ENCODE assay signal across 9 cellular contexts in the genomic region with DNA sequence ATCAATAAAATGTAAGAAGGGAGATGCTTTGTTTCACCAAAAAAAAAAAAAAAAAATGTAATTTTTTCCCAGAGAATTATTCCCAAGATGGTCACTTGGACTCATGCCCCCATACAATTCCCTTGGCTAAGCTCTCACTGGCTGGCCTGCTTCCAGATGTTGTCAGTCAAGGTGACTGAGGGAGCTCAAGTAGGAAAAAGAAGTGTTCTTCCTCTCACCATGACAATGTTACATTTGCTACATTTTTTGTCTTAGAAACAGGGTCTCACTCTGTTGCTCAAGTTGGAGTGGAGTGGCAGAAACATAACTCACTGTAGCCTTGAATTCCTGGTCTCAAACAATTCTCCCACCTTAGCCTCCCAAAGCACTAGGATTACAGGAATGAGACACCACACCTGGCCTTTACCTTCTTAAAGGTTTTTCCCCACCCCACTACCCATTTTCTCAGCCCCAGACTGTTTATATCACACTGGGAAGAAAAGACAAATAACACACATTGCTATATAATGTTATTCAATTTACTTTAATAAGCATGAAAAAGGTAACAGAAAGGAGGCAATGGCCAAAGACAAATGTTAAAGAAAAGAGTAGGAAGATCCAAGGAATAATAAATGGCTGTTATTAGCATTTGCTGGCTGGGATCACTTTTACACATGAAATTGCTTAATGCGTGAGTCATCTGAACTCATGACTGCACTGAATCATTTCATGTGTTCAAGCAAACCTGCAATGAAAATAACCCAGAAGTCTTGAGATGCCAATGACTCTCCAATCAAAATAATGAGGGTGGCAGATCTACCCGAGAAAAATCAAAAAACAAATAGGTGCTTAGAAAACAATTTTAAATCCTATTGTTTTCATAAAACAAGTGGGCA. TPM values are rescaled to one million over a fixed set of nuclear protein-coding genes. Genes with fewer than 3 reads are reported as not detected.
DNase-seq lines count a peak whose midpoint lies in the region; ATAC-seq, FAIRE-seq and TF ChIP-seq lines count a peak whose summit lies in the region.
"Had no signal": no experiment of that assay in that cellular context is flagged by ENCODE, and none has a peak within 500 bp of the region (broad histone marks: within the 10 kb centered on the region; RNA-seq: fewer than 3 reads in every experiment).

No MANE protein-coding gene starts in this region.

- intact Hi-C loops in endothelial cell of umbilical vein (cut with micrococcal nuclease), result loop anchor here (2.0 kb wide), 2 partner anchors 16 to 46 kb away; no protein-coding TSS in a partner anchor
- intact Hi-C loops in naive thymus-derived CD4-positive, alpha-beta T cell (cut with micrococcal nuclease), result no loop called here

- H3K36me3 ChIP-seq in endothelial cell of umbilical vein (ENCODE audit: control insufficient read depth in 2 of 2, extremely low read depth in 1 of 2, insufficient read depth in 2 of 2, low read length in 2 of 2), result no peaks in the 10 kb centered on the region
- no peaks in the 10 kb centered on the region for H3K36me3 ChIP-seq in naive thymus-derived CD4-positive, alpha-beta T cell (ENCODE audit: control insufficient read depth in 2 of 3, insufficient read depth in 3 of 3, low read length in 3 of 3)

- no peaks in the 10 kb centered on the region for H3K9me3 ChIP-seq in endothelial cell of umbilical vein (replicated peaks; ENCODE audit: control insufficient read depth, insufficient read depth, low read length)
- no peaks in the 10 kb centered on the region for H3K9me3 ChIP-seq in naive thymus-derived CD4-positive, alpha-beta T cell (ENCODE audit: control insufficient read depth in 2 of 3, low read length in 3 of 3)

- peaks cover 4 to 38% (median 13%) of the 10 kb centered on the region in 7 donors for H3K4me1 Mint-ChIP-seq in naive thymus-derived CD4-positive, alpha-beta T cell

- TF ChIP-seq CTCF in AG10803 (conservative IDR thresholded peaks at IDR 0.05; ENCODE audit: low read length) (no peak), endothelial cell of umbilical vein (IDR thresholded peaks at IDR 0.05; ENCODE audit: extremely low read depth in 1 of 2, insufficient read depth in 1 of 2, low read depth in 1 of 2, low read length in 2 of 2) (no peak)

- FAIRE-seq in endothelial cell of umbilical vein (lab: Jason Lieb, UNC), result peak; percentile 91
- FAIRE-seq: GM12892 had no signal

- peak overlapping the region; percentile 93 for H3K27ac ChIP-seq in endothelial cell of umbilical vein (ENCODE audit: insufficient read depth, low read depth, low read length)
- H3K27ac ChIP-seq in naive thymus-derived CD4-positive, alpha-beta T cell (ENCODE audit: low read depth, low read length), result no peak overlapping the region

- H2AFZ ChIP-seq in endothelial cell of umbilical vein (ENCODE audit: low read depth, low read length), result peak overlapping the region; percentile 11

- peaks cover 0 to 5% (median 0%) of the 10 kb centered on the region in 11 donors for H3K9me3 Mint-ChIP-seq in naive thymus-derived CD4-positive, alpha-beta T cell

- H3K4me3 ChIP-seq in AG10803 (ENCODE audit: low read length), result no peak overlapping the region
- H3K4me3 ChIP-seq in endothelial cell of umbilical vein (replicated peaks in 1 of 3; ENCODE audit: insufficient read depth in 1 of 3, low read depth in 1 of 3, low read length in 3 of 3), result no peak overlapping the region
- no peak overlapping the region for H3K4me3 ChIP-seq in naive thymus-derived CD4-positive, alpha-beta T cell (ENCODE audit: low read length)

- TSS peak; percentile 67 for BruUV-seq in endothelial cell of umbilical vein (replicated peaks; lab: Mats Ljungman, UMichigan)

- peak overlapping the region; percentile 12 for H3K9ac ChIP-seq in endothelial cell of umbilical vein (replicated peaks; ENCODE audit: extremely low read depth, insufficient read depth, low read length)

- POLR2A ChIA-PET in endothelial cell of umbilical vein (lab: Charles Lee), result no interaction called here
- POLR2A ChIA-PET in naive thymus-derived CD4-positive, alpha-beta T cell (lab: Charles Lee), result interaction anchor here (0.5 kb wide), 1 partner anchor 711 kb away, joined by 4 read pairs; no protein-coding TSS in a partner anchor

- H3K36me3 Mint-ChIP-seq in naive thymus-derived CD4-positive, alpha-beta T cell, result peaks cover under 1 to 20% (median 15%) of the 10 kb centered on the region in 5 donors

- no peaks in the 10 kb centered on the region for H3K9me1 ChIP-seq in endothelial cell of umbilical vein (replicated peaks; ENCODE audit: control insufficient read depth, extremely low read depth, insufficient read depth, low read length)

- TF ChIP-seq POLR2A in endothelial cell of umbilical vein (IDR thresholded peaks at IDR 0.05; ENCODE audit: low read depth, low read length), result no peak

- no peak overlapping the region for H3K4me3 Mint-ChIP-seq in naive thymus-derived CD4-positive, alpha-beta T cell

- H3K27me3 Mint-ChIP-seq in naive thymus-derived CD4-positive, alpha-beta T cell, result no peaks in the 10 kb centered on the region

- dilution Hi-C loops in endothelial cell of umbilical vein (cut with MboI; ENCODE audit: extremely low pct_ligation_motif_present, low sequenced_read_pairs), result no loop called here

- peak overlapping the region in 1 of 9 donors; percentile 25 for H3K27ac Mint-ChIP-seq in naive thymus-derived CD4-positive, alpha-beta T cell

- peaks cover 16% of the 10 kb centered on the region for H3K4me1 ChIP-seq in endothelial cell of umbilical vein (ENCODE audit: control insufficient read depth, extremely low read depth, insufficient read depth, low read length)
- no peaks in the 10 kb centered on the region for H3K4me1 ChIP-seq in naive thymus-derived CD4-positive, alpha-beta T cell (ENCODE audit: control insufficient read depth in 2 of 2, insufficient read depth in 2 of 2, low read length in 2 of 2)

- ATAC-seq in naive thymus-derived CD4-positive, alpha-beta T cell, result peak; percentile 36
- ATAC-seq in GM18502 (IDR thresholded peaks at IDR 0.05; ENCODE audit: poor library complexity, unreplicated experiment), result no peak
- ATAC-seq in HG02763 (IDR thresholded peaks at IDR 0.05; ENCODE audit: unreplicated experiment), result no peak

- peaks cover 9% of the 10 kb centered on the region for H3K79me2 ChIP-seq in endothelial cell of umbilical vein (ENCODE audit: control insufficient read depth, insufficient read depth, low read length)

- no peaks in the 10 kb centered on the region for H4K20me1 ChIP-seq in endothelial cell of umbilical vein (replicated peaks; ENCODE audit: control insufficient read depth, extremely low read depth, insufficient read depth, low read length)

- no peaks in the 10 kb centered on the region for H3K27me3 ChIP-seq in endothelial cell of umbilical vein (ENCODE audit: control insufficient read depth in 2 of 2, insufficient read depth in 2 of 2, low read length in 2 of 2)
- no peaks in the 10 kb centered on the region for H3K27me3 ChIP-seq in naive thymus-derived CD4-positive, alpha-beta T cell (ENCODE audit: control insufficient read depth in 2 of 2, insufficient read depth in 2 of 2, low read length in 2 of 2)

- CTCF ChIA-PET in endothelial cell of umbilical vein (lab: Charles Lee), result no interaction called here
- CTCF ChIA-PET in naive thymus-derived CD4-positive, alpha-beta T cell (lab: Charles Lee), result interaction anchor here (0.5 to 0.6 kb wide), 2 partner anchors 12 to 70 kb away, joined by 3 to 5 read pairs; no protein-coding TSS in a partner anchor

- H3K4me2 ChIP-seq in endothelial cell of umbilical vein (ENCODE audit: insufficient read depth, low read length), result peak overlapping the region; percentile 55

- peak; percentile 90 for DNase-seq in AG10803 (ENCODE audit: low read depth)
- peak; percentile 28 for DNase-seq in MV-4-11 (lab: John Stamatoyannopoulos, UW)
- peak; percentile 92 for DNase-seq in endothelial cell of umbilical vein (ENCODE audit: low read depth, low spot score)
- DNase-seq in naive thymus-derived CD4-positive, alpha-beta T cell, result no peak
- no peak for DNase-seq in NCI-H748 treated with DMSO at 0.1 percent for 48 hours (lab: John Stamatoyannopoulos, UW)
- no peak for DNase-seq in NCI-H2081 (lab: John Stamatoyannopoulos, UW)

TF ChIP-seq in endothelial cell of umbilical vein, 7 proteins besides CTCF, POLR2A, EP300 and RAD21:
- TF ChIP-seq, protein P1, sequence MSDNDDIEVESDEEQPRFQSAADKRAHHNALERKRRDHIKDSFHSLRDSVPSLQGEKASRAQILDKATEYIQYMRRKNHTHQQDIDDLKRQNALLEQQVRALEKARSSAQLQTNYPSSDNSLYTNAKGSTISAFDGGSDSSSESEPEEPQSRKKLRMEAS (IDR thresholded peaks at IDR 0.05; ENCODE audit: insufficient read depth, insufficient read length), result no peak
- TF ChIP-seq JUN (IDR thresholded peaks at IDR 0.05; ENCODE audit: borderline replicate concordance, insufficient read depth, insufficient read length, low read depth) (peak; percentile 97), FOS (IDR thresholded peaks at IDR 0.05; ENCODE audit: borderline replicate concordance, insufficient read depth, low read length) (peak; percentile 94)

RNA-seq across cellular contexts. Expression of a gene that starts 45.2 kb away (rescaled TPM):
- 33.6 and 38.3 TPM in 2 replicates for total RNA-seq in endothelial cell of umbilical vein
- 16.7 and 24.8 TPM in 2 replicates for polyA plus RNA-seq in endothelial cell of umbilical vein
- 28.4 and 30.5 TPM in 2 replicates for polyA plus RNA-seq in endothelial cell of umbilical vein (2011; cell fraction: cytosol; rRNA removed)
- 32.8 and 34.9 TPM in 2 replicates for polyA plus RNA-seq in endothelial cell of umbilical vein (2011; cell fraction: nucleus; rRNA removed)
- 37.1 and 41.6 TPM in 2 replicates for polyA plus RNA-seq in endothelial cell of umbilical vein (2012)
- polyA minus RNA-seq in endothelial cell of umbilical vein, result 44.6 and 50.5 TPM in 2 replicates
- polyA minus RNA-seq in endothelial cell of umbilical vein (2011; cell fraction: cytosol; rRNA and poly(A)+ RNA removed), result 1.7 TPM
- polyA minus RNA-seq in endothelial cell of umbilical vein (2011; cell fraction: nucleus; rRNA and poly(A)+ RNA removed), result 31.3 and 40.7 TPM in 2 replicates
- total RNA-seq in naive thymus-derived CD4-positive, alpha-beta T cell, result 10 to 100 TPM; 13.3 to 42.0 (median 20.6) TPM
- polyA plus RNA-seq in naive thymus-derived CD4-positive, alpha-beta T cell, result 1 to 10 TPM; 6.0 to 7.1 TPM

Comparison
In these comparisons a context has a peak if more than half of its experiments do, and no peak if none do; other contexts are left out.
1. DNase-seq: peak in AG10803 (single experiment), MV-4-11 (single experiment) and endothelial cell of umbilical vein (single experiment); none in naive thymus-derived CD4-positive, alpha-beta T cell (0 of 9), NCI-H748 treated with DMSO at 0.1 percent for 48 hours (single experiment) and NCI-H2081 (0 of 2).